Comparison of ENCODE assay signal across 21 cellular contexts in genomic region chr22:22907551-22908494, GRCh38. TPM values are rescaled to one million over a fixed set of nuclear protein-coding genes. Genes with fewer than 3 reads are reported as not detected.
"Had no signal": no experiment of that assay in that cellular context is flagged by ENCODE, and none has a peak within 500 bp of the region (broad histone marks: within the 10 kb centered on the region; RNA-seq: fewer than 3 reads in every experiment).

No MANE protein-coding gene starts in this region.

- H3K4me3 ChIP-seq: gastrocnemius medialis, sigmoid colon, thyroid gland had no signal

- FAIRE-seq: bronchial epithelial cell, keratinocyte had no signal

- H3K36me3 ChIP-seq: gastrocnemius medialis, sigmoid colon, thyroid gland had no signal

- H3K27ac Mint-ChIP-seq: activated naive CD8-positive, alpha-beta T cell; T-cell had no signal

- ATAC-seq: gastrocnemius medialis; left lobe of liver; naive thymus-derived CD8-positive, alpha-beta T cell; T-cell had no signal

- H3K79me2 ChIP-seq: parathyroid adenoma had no signal

- H3K27me3 ChIP-seq: gastrocnemius medialis, sigmoid colon, thyroid gland had no signal

- H3K4me1 ChIP-seq: gastrocnemius medialis, parathyroid adenoma, sigmoid colon, thyroid gland had no signal

- H2AFZ ChIP-seq: parathyroid adenoma had no signal

- H3K9ac ChIP-seq: parathyroid adenoma had no signal

- H3K36me3 Mint-ChIP-seq: activated naive CD8-positive, alpha-beta T cell; naive thymus-derived CD8-positive, alpha-beta T cell; T-cell had no signal

- DNase-seq: activated CD4-positive, CD25-positive, alpha-beta regulatory T cell treated with anti-CD3 and anti-CD28 coated beads, Interleukin-2, amount 50 U/mL, for 72 hours; activated CD8-positive, alpha-beta memory T cell treated with anti-CD3 and anti-CD28 coated beads for 24 hours; activated CD8-positive, alpha-beta memory T cell treated with anti-CD3 and anti-CD28 coated beads, Interleukin-2, amount 50 U/mL, for 48 hours; activated gamma-delta T cell; cerebellar nuclear complex; effector CD4-positive, alpha-beta T cell; gastrocnemius medialis; head of caudate nucleus; mammary epithelial cell; sigmoid colon; stimulated activated naive CD4-positive, alpha-beta T cell treated with Interleukin-2 at 50 U/mL for 16 hours; T-cell; T1000; thyroid gland had no signal

- H3K4me3 Mint-ChIP-seq: activated naive CD8-positive, alpha-beta T cell; T-cell had no signal

- H3K9me3 ChIP-seq: gastrocnemius medialis, sigmoid colon, thyroid gland had no signal

- H3K27ac ChIP-seq: gastrocnemius medialis, parathyroid adenoma, sigmoid colon, thyroid gland had no signal

- H3K9me3 Mint-ChIP-seq: naive thymus-derived CD8-positive, alpha-beta T cell; T-cell had no signal

- H3K27me3 Mint-ChIP-seq: activated naive CD8-positive, alpha-beta T cell had no signal

RNA-seq across cellular contexts. Expression of gene IGLL5, which starts 20.2 kb away (rescaled TPM):
- total RNA-seq: bronchial epithelial cell, mammary epithelial cell, renal cortical epithelial cell had no signal
- polyA plus RNA-seq: keratinocyte, mammary epithelial cell had no signal
